11 cellular contexts compared by ENCODE assay signal in genomic region chr16:2126161-2126743, GRCh38. TPM values are rescaled to one million over a fixed set of nuclear protein-coding genes. Genes with fewer than 3 reads are reported as not detected.
DNase-seq lines count a peak whose midpoint lies in the region; ATAC-seq and TF ChIP-seq lines count a peak whose summit lies in the region.
"Not testable (repeated sequence)": the region's sequence is repeated elsewhere in the genome, so short reads cannot be mapped to it uniquely, and the experiment has no call there.
"Had no signal": no experiment of that assay in that cellular context is flagged by ENCODE, and none has a peak within 500 bp of the region (broad histone marks: within the 10 kb centered on the region; RNA-seq: fewer than 3 reads in every experiment).

No MANE protein-coding gene starts in this region.

- peak overlapping the region; percentile 90 for H3K27ac ChIP-seq in A673 (ENCODE audit: low read depth, low read length, poor library complexity, severe bottlenecking)
- peak overlapping the region; percentile 27 for H3K27ac ChIP-seq in epithelial cell of prostate
- peak overlapping the region; percentile 78 to 100 (median 98) for H3K27ac ChIP-seq in heart left ventricle
- peak overlapping the region; percentile 73 for H3K27ac ChIP-seq in substantia nigra (ENCODE audit: low read depth, low read length, poor library complexity, severe bottlenecking)

- H3K36me3 ChIP-seq in A673 (ENCODE audit: insufficient read depth, low read length, poor library complexity, severe bottlenecking); heart left ventricle: not testable (repeated sequence)
- peaks cover 26% of the 10 kb centered on the region for H3K36me3 ChIP-seq in MG63

- not testable (repeated sequence) for TF ChIP-seq CTCF in A673 (conservative IDR thresholded peaks at IDR 0.05; ENCODE audit: low read depth, low read length)
- TF ChIP-seq CTCF in heart left ventricle (IDR thresholded peaks at IDR 0.05): peak in 1 of 12 donors; percentile 15

- not testable (repeated sequence) for H3K27me3 ChIP-seq in A673 (replicated peaks; ENCODE audit: insufficient read depth, low read depth, low read length, poor library complexity); MG63; heart left ventricle

- POLR2A ChIA-PET in A673 (lab: Charles Lee; ENCODE audit: low non-redundant PET): not testable (repeated sequence)

- not testable (repeated sequence) for TF ChIP-seq POLR2A in heart left ventricle (IDR thresholded peaks at IDR 0.05)

- whole genome bisulfite sequencing in heart left ventricle, 4 donors: 20 to 50% (median 41%) methylated on average over 17 to 21 of the region's 21 CpGs

- not testable (repeated sequence) for H3K9me3 ChIP-seq in A673 (ENCODE audit: low read depth, low read length, poor library complexity, severe bottlenecking); MG63; heart left ventricle

- not testable (repeated sequence) for BruUV-seq in A673 (replicated peaks; lab: Mats Ljungman, UMichigan)

- ATAC-seq in heart left ventricle: peak; percentile 22 to 55 (median 40)

- not testable (repeated sequence) for DNase-seq in A673 (ENCODE audit: low spot score); epithelial cell of prostate (ENCODE audit: low read depth, low spot score)
- DNase-seq in MG63: peak; percentile 88
- peak; percentile 70 for DNase-seq in astrocyte of the hippocampus (ENCODE audit: low read depth, low spot score)
- DNase-seq in heart left ventricle: peak in 4 of 5 donors; percentile 56 to 84 (median 69)
- DNase-seq in medulla oblongata (ENCODE audit: extremely low spot score): peak; percentile 78
- peak; percentile 76 for DNase-seq in pons (ENCODE audit: low spot score)
- DNase-seq in substantia nigra (lab: John Stamatoyannopoulos, UW): peak in 45 of 49 donors; percentile 29 to 90 (median 75)

- not testable (repeated sequence) for H3K4me3 ChIP-seq in A673 (ENCODE audit: low read depth, low read length, poor library complexity, severe bottlenecking)
- H3K4me3 ChIP-seq in MG63 (peak overlapping the region; percentile 8; the same call in 1 of the 2 replicates), heart left ventricle (peak overlapping the region in 5 of 12 donors; percentile 3 to 59 (median 13))

- H3K4me1 ChIP-seq in A673 (ENCODE audit: insufficient read depth, low read length, poor library complexity, severe bottlenecking) (peaks cover 31% of the 10 kb centered on the region), heart left ventricle (peaks cover 12 to 85% (median 62%) of the 10 kb centered on the region in 12 donors)

- CTCF ChIA-PET in A673 (lab: Charles Lee): not testable (repeated sequence)

- intact Hi-C loops in A673 (cut with micrococcal nuclease; ENCODE audit: unreplicated experiment); heart left ventricle (cut with DNase I): not testable (repeated sequence)

RNA-seq across cellular contexts. Expression of gene PKD1, which starts 9.4 kb away (rescaled TPM):
- total RNA-seq in A673 (2021) (121 and 141 TPM in 2 replicates), heart left ventricle (100 to 1,000 TPM in 6 of 9 donors, 10 to 100 TPM in 3; 64.9 to 441 (median 110) TPM)
- 60.2 and 106 TPM in 2 replicates for total RNA-seq in MG63 (2014; rRNA removed; shearing (Covaris generic); ENCODE audit: low replicate concordance)
- 100 to 1,000 TPM in 1 of 2 donors, 10 to 100 TPM in 1; 90.6 to 105 TPM for polyA plus RNA-seq in heart left ventricle

RNA-seq across cellular contexts. Expression of gene RAB26, which starts 22.2 kb away (rescaled TPM):
- total RNA-seq in A673 (2021) (0.49 and 1.7 TPM in 2 replicates), heart left ventricle (1 to 10 TPM in 4 of 9 donors, under 1 TPM in 5; 0.36 to 5.0 (median 0.75) TPM)
- not detected in 2 replicates for total RNA-seq in MG63 (2014; rRNA removed; shearing (Covaris generic); ENCODE audit: low replicate concordance)
- 1 to 10 TPM in 1 of 2 donors, under 1 TPM in 1; 0.28 to 3.3 TPM for polyA plus RNA-seq in heart left ventricle
- total RNA-seq: activated B cell treated with CpG ODN at 0.5 μM for 24 hours; CD4-positive, alpha-beta T cell; mesenteric fat pad had no signal

RNA-seq across cellular contexts. Expression of gene TRAF7, which starts 29.3 kb away (rescaled TPM):
- 96.7 and 97.4 TPM in 2 replicates for total RNA-seq in A673 (2021)
- 68.0 and 111 TPM in 2 replicates for total RNA-seq in MG63 (2014; rRNA removed; shearing (Covaris generic); ENCODE audit: low replicate concordance)
- 10 to 100 TPM; 20.2 to 40.2 (median 27.0) TPM for total RNA-seq in heart left ventricle
- 10 to 100 TPM; 12.2 to 39.5 TPM for polyA plus RNA-seq in heart left ventricle

Comparison
In these comparisons a context has a peak if more than half of its experiments do, and no peak if none do; other contexts are left out.
1. H3K27ac ChIP-seq: peak in every context shown above with its lines; median percentile 98 in heart left ventricle; 90 in A673; 73 in substantia nigra; 27 in epithelial cell of prostate.